Comparison of ENCODE assay signal across 8 cellular contexts in the genomic region with DNA sequence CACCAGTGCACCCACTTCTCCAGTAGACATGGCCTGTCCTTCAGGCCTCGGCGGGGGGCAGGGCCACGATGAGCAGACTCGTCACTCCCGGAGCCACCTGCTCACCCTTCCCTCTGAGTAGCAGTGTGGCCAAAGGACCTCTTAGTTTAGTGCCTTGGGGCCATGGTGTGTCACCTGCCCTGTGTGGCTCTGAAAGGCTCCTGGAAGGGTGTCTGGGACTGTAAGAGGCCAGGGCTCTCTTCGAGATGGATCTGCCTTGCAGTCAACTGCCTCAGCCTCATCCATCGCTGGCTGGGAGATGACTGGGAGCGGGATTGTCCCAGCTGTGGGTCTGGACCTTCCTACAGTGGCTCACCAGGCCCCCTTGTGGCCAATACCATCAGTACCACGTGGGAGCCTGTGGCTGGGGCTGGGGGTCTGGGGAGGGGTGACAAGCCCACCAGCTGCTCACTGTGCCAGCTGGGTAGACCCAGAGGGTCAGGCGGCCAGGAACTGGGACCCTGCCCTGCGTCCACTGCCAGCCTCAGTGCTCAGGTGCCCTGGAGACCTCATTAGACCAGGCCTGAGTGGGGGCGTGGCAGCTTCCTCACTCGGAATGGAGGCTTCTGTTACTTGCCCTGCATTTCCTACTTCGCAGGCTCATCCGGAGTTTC.
A peak's percentile ranks its signal among the peaks of the same experiment; 100 is the strongest.
DNase-seq lines count a peak whose midpoint lies in the region; ATAC-seq and TF ChIP-seq lines count a peak whose summit lies in the region.

No MANE protein-coding gene starts in this region.

- H3K27me3 ChIP-seq in kidney epithelial cell (ENCODE audit: control insufficient read depth, insufficient read depth, low read length): no peaks in the 10 kb centered on the region
- no peaks in the 10 kb centered on the region for H3K27me3 ChIP-seq in thoracic aorta (replicated peaks; ENCODE audit: insufficient read depth)

- DNase-seq in NCI-H345 (lab: John Stamatoyannopoulos, UW) (peak; percentile 23), NCI-H345 treated with DMSO at 0.1 percent for 48 hours (lab: John Stamatoyannopoulos, UW; ENCODE audit: unreplicated experiment) (no peak), NCI-H82 treated with DMSO at 0.1 percent for 48 hours (lab: John Stamatoyannopoulos, UW; ENCODE audit: unreplicated experiment) (peak; percentile 39), kidney epithelial cell (ENCODE audit: low read depth) (no peak), thoracic aorta (ENCODE audit: low spot score) (no peak), NCI-H2227 treated with DMSO at 0.1 percent for 48 hours (lab: John Stamatoyannopoulos, UW) (no peak), Ammon's horn (ENCODE audit: low spot score) (no peak)
- peak; percentile 40 for DNase-seq in activated naive CD8-positive, alpha-beta T cell treated with anti-CD3 and anti-CD28 coated beads, Interleukin-2, amount 10 ng/mL, durations not matched to agents 7 days and 5 days

- H3K4me1 Mint-ChIP-seq in activated naive CD8-positive, alpha-beta T cell treated with anti-CD3 and anti-CD28 coated beads, Interleukin-2, amount 10 ng/mL, durations not matched to agents 7 days and 5 days: no peaks in the 10 kb centered on the region

- no peak overlapping the region for H3K27ac Mint-ChIP-seq in activated naive CD8-positive, alpha-beta T cell treated with anti-CD3 and anti-CD28 coated beads, Interleukin-2, amount 10 ng/mL, durations not matched to agents 7 days and 5 days

- no peaks in the 10 kb centered on the region for H3K9me3 ChIP-seq in thoracic aorta

- H3K4me3 Mint-ChIP-seq in activated naive CD8-positive, alpha-beta T cell treated with anti-CD3 and anti-CD28 coated beads, Interleukin-2, amount 10 ng/mL, durations not matched to agents 7 days and 5 days: no peak overlapping the region

- no peaks in the 10 kb centered on the region for H3K36me3 ChIP-seq in kidney epithelial cell (ENCODE audit: control insufficient read depth, insufficient read depth, low read length)
- no peaks in the 10 kb centered on the region for H3K36me3 ChIP-seq in thoracic aorta

- peaks cover 4% of the 10 kb centered on the region for H3K27me3 Mint-ChIP-seq in activated naive CD8-positive, alpha-beta T cell treated with anti-CD3 and anti-CD28 coated beads, Interleukin-2, amount 10 ng/mL, durations not matched to agents 7 days and 5 days

- H3K4me3 ChIP-seq in kidney epithelial cell (ENCODE audit: low read depth, low read length): no peak overlapping the region
- no peak overlapping the region for H3K4me3 ChIP-seq in thoracic aorta

- H3K4me1 ChIP-seq in thoracic aorta (ENCODE audit: control insufficient read depth in 1 of 2, low read depth in 2 of 2): no peaks in the 10 kb centered on the region

- no peaks in the 10 kb centered on the region for H3K36me3 Mint-ChIP-seq in activated naive CD8-positive, alpha-beta T cell treated with anti-CD3 and anti-CD28 coated beads, Interleukin-2, amount 10 ng/mL, durations not matched to agents 7 days and 5 days

- ATAC-seq in activated naive CD8-positive, alpha-beta T cell treated with anti-CD3 and anti-CD28 coated beads, Interleukin-2, amount 10 ng/mL, durations not matched to agents 7 days and 5 days (ENCODE audit: low read depth): no peak
- no peak for ATAC-seq in thoracic aorta (ENCODE audit: insufficient number of reproducible peaks, low FRiP score, low read depth)

- TF ChIP-seq CTCF in kidney epithelial cell (IDR thresholded peaks at IDR 0.05; ENCODE audit: insufficient read depth, low read length, poor library complexity, severe bottlenecking) (peak; percentile 67), thoracic aorta (IDR thresholded peaks at IDR 0.05) (peak; percentile 42)

- no peak overlapping the region for H3K27ac ChIP-seq in thoracic aorta

- H3K9me3 Mint-ChIP-seq in activated naive CD8-positive, alpha-beta T cell treated with anti-CD3 and anti-CD28 coated beads, Interleukin-2, amount 10 ng/mL, durations not matched to agents 7 days and 5 days: no peaks in the 10 kb centered on the region

- POLR2A ChIA-PET in activated naive CD8-positive, alpha-beta T cell treated with anti-CD3 and anti-CD28 coated beads, Interleukin-2, amount 10 ng/mL, durations not matched to agents 7 days and 5 days (lab: Charles Lee): no interaction called here

Comparison
In these comparisons a context has a peak if more than half of its experiments do, and no peak if none do; other contexts are left out.
1. DNase-seq: peak in NCI-H345 (single experiment), NCI-H82 treated with DMSO at 0.1 percent for 48 hours (single experiment) and activated naive CD8-positive, alpha-beta T cell treated with anti-CD3 and anti-CD28 coated beads, Interleukin-2, amount 10 ng/mL, durations not matched to agents 7 days and 5 days (single experiment); none in NCI-H345 treated with DMSO at 0.1 percent for 48 hours (single experiment), kidney epithelial cell (single experiment), thoracic aorta (single experiment), NCI-H2227 treated with DMSO at 0.1 percent for 48 hours (single experiment) and Ammon's horn (single experiment).